Comparison of ENCODE assay signal across 12 cellular contexts in genomic region chr2:102049756-102050443, GRCh38. TPM values are rescaled to one million over a fixed set of nuclear protein-coding genes. Genes with fewer than 3 reads are reported as not detected.
DNase-seq lines count a peak whose midpoint lies in the region; ATAC-seq and TF ChIP-seq lines count a peak whose summit lies in the region.
"Had no signal": no experiment of that assay in that cellular context is flagged by ENCODE, and none has a peak within 500 bp of the region (broad histone marks: within the 10 kb centered on the region; RNA-seq: fewer than 3 reads in every experiment).

No MANE protein-coding gene starts in this region.

- ATAC-seq in gastroesophageal sphincter = peak; percentile 33
- ATAC-seq in stimulated activated naive CD8-positive, alpha-beta T cell treated with anti-CD3 and anti-CD28 coated beads, Interleukin-15, Interleukin-2, amounts not matched to agents 100 U/mL and 50 U/mL, for 24 hours = no peak

- H3K27me3 ChIP-seq in gastroesophageal sphincter = no peaks in the 10 kb centered on the region
- peaks cover 25% of the 10 kb centered on the region for H3K27me3 ChIP-seq in neutrophil
- H3K27me3 ChIP-seq in uterus = no peaks in the 10 kb centered on the region

- no peak for TF ChIP-seq EP300 in gastroesophageal sphincter (IDR thresholded peaks at IDR 0.05)

- DNase-seq in NCI-H748 (lab: John Stamatoyannopoulos, UW; ENCODE audit: unreplicated experiment) (peak; percentile 4), NCI-H748 treated with DMSO at 0.1 percent for 48 hours (lab: John Stamatoyannopoulos, UW) (no peak), uterus (no peak), NCI-H2081 treated with DMSO at 0.1 percent for 48 hours (lab: John Stamatoyannopoulos, UW) (no peak)
- no peak for DNase-seq in central memory CD4-positive, alpha-beta T cell
- no peak for DNase-seq in stimulated activated naive CD8-positive, alpha-beta T cell treated with anti-CD3 and anti-CD28 coated beads, Interleukin-15, Interleukin-2, amounts not matched to agents 100 U/mL and 50 U/mL, for 24 hours
- DNase-seq: activated T-cell treated with anti-CD3 and anti-CD28 coated beads, Interleukin-2, amount 50 U/mL, for 24 hours; NCI-H345; SW 1271 had no signal

- WGBS in gastroesophageal sphincter (ENCODE audit: low coverage in 1 of 2), 2 donors = 38 to 52% methylated on average over 6 to 8 of the region's 10 CpGs

- H3K4me3 ChIP-seq in gastroesophageal sphincter (no peak overlapping the region), neutrophil (ENCODE audit: low read depth in 1 of 2, low read length in 1 of 2) (no peak overlapping the region), uterus (no peak overlapping the region)

- H3K9me3 ChIP-seq in gastroesophageal sphincter = no peaks in the 10 kb centered on the region
- H3K9me3 ChIP-seq in neutrophil = no peaks in the 10 kb centered on the region
- H3K9me3 ChIP-seq in uterus = no peaks in the 10 kb centered on the region

- TF ChIP-seq CTCF in gastroesophageal sphincter (IDR thresholded peaks at IDR 0.05) (peak in 1 of 4 experiments; percentile 30), neutrophil (IDR thresholded peaks at IDR 0.05) (no peak), uterus (IDR thresholded peaks at IDR 0.05) (no peak)

- no peak for TF ChIP-seq POLR2A in gastroesophageal sphincter (IDR thresholded peaks at IDR 0.05)
- no peak for TF ChIP-seq POLR2A in uterus (IDR thresholded peaks at IDR 0.05)

- intact Hi-C loops in uterus (cut with DNase I; ENCODE audit: low total_unique reads) = no loop called here

- H3K4me1 ChIP-seq in gastroesophageal sphincter = peaks cover 13 to 58% (median 20%) of the 10 kb centered on the region in 3 donors
- peaks cover 38 to 42% of the 10 kb centered on the region in 2 experiments for H3K4me1 ChIP-seq in neutrophil (ENCODE audit: control insufficient read depth in 1 of 2, insufficient read depth in 1 of 2, low read depth in 1 of 2, low read length in 1 of 2)
- H3K4me1 ChIP-seq in uterus = peaks cover 8 to 14% of the 10 kb centered on the region in 2 donors

- H3K36me3 ChIP-seq in gastroesophageal sphincter (no peaks in the 10 kb centered on the region), neutrophil (no peaks in the 10 kb centered on the region), uterus (no peaks in the 10 kb centered on the region)

- H3K27ac ChIP-seq in gastroesophageal sphincter = peak overlapping the region; percentile 68 to 93 (median 84)
- peak overlapping the region; percentile 56 for H3K27ac ChIP-seq in neutrophil
- peak overlapping the region; percentile 67 to 70 for H3K27ac ChIP-seq in uterus
- H3K27ac ChIP-seq: 22Rv1 had no signal

RNA-seq across cellular contexts. Expression of gene IL1R2, which starts 58.1 kb away (rescaled TPM):
- total RNA-seq in gastroesophageal sphincter (10 to 100 TPM in 2 of 4 donors, 1 to 10 TPM in 2; 1.1 to 25.2 (median 10.0) TPM), uterus (1 to 10 TPM; 2.9 to 8.2 (median 4.9) TPM)
